In genomic region chr13:24085662-24086061, GRCh38 we compare ENCODE assay signal across 1 cellular context.
TF ChIP-seq lines count a peak whose summit lies in the region.

No MANE protein-coding gene starts in this region.

TF ChIP-seq in H1, 55 proteins besides CTCF, POLR2A, EP300 and RAD21:
- TF ChIP-seq EGR1 (IDR thresholded peaks at IDR 0.05; ENCODE audit: borderline replicate concordance, low read depth, low read length): no peak
